In genomic region chr5:41778410-41778809, GRCh38 we compare ENCODE assay signal across 26 cellular contexts.
A peak's percentile ranks its signal among the peaks of the same experiment; 100 is the strongest.
DNase-seq lines count a peak whose midpoint lies in the region; ATAC-seq, FAIRE-seq and TF ChIP-seq lines count a peak whose summit lies in the region.
"Had no signal": no experiment of that assay in that cellular context is flagged by ENCODE, and none has a peak within 500 bp of the region (broad histone marks: within the 10 kb centered on the region; RNA-seq: fewer than 3 reads in every experiment).

No MANE protein-coding gene starts in this region.

- no peak overlapping the region for H3K27ac ChIP-seq in GM12878 (ENCODE audit: control insufficient read depth, insufficient read depth)
- H3K27ac ChIP-seq: BLaER1 had no signal

- no peaks in the 10 kb centered on the region for H3K9me3 Mint-ChIP-seq in activated T-cell treated with anti-CD3 and anti-CD28 coated beads, Interleukin-2, amount 50 U/mL, for 4 hours
- H3K9me3 Mint-ChIP-seq: CD14-positive monocyte; CD8-positive, alpha-beta memory T cell had no signal

- peaks cover 0 to 2% of the 10 kb centered on the region in 2 experiments; a peak in 1 of 4 replicates for H3K36me3 ChIP-seq in GM12878 (ENCODE audit: control insufficient read depth in 2 of 2, insufficient read depth in 2 of 2, low read length in 1 of 2)
- H3K36me3 ChIP-seq: BE2C had no signal

- no peak overlapping the region for H3K4me3 Mint-ChIP-seq in activated T-cell treated with anti-CD3 and anti-CD28 coated beads, Interleukin-2, amount 50 U/mL, for 4 hours
- H3K4me3 Mint-ChIP-seq: CD14-positive monocyte; CD4-positive, alpha-beta memory T cell; CD4-positive, CD25-positive, alpha-beta regulatory T cell; CD8-positive, alpha-beta memory T cell had no signal

- no peak for TF ChIP-seq EP300 in GM12878 (IDR thresholded peaks at IDR 0.05; ENCODE audit: borderline replicate concordance in 1 of 2, control insufficient read depth in 1 of 2, low read depth in 2 of 2, low read length in 2 of 2)

- no peaks in the 10 kb centered on the region for H3K9me3 ChIP-seq in GM12878 (replicated peaks; ENCODE audit: control insufficient read depth, insufficient read depth, low read length)
- H3K9me3 ChIP-seq: BE2C, BLaER1 had no signal

- SMC1A ChIA-PET in GM12878 (lab: Charles Lee; ENCODE audit: uncharacterized antibody, unreplicated experiment): interaction anchor here (1.0 to 2.1 kb wide), 6 partner anchors 8 to 31 kb away, joined by 3 to 9 read pairs (median 3); no protein-coding TSS in a partner anchor

- RAD21 ChIA-PET in GM12878 (lab: Charles Lee; ENCODE audit: unreplicated experiment): interaction anchor here (0.9 to 1.3 kb wide), 2 partner anchors 8 to 125 kb away, joined by 3 read pairs; partner anchors contain the start of gene RIMOC1

- intact Hi-C loops in GM12878 (cut with micrococcal nuclease; ENCODE audit: unreplicated experiment): no loop called here

- no TSS peak for BruUV-seq in GM12878 (replicated peaks; lab: Mats Ljungman, UMichigan)

- H3K27me3 Mint-ChIP-seq in activated T-cell treated with anti-CD3 and anti-CD28 coated beads, Interleukin-2, amount 50 U/mL, for 4 hours (ENCODE audit: low read depth): no peaks in the 10 kb centered on the region
- H3K27me3 Mint-ChIP-seq: CD4-positive, alpha-beta memory T cell; CD4-positive, CD25-positive, alpha-beta regulatory T cell; CD8-positive, alpha-beta memory T cell had no signal

- FAIRE-seq in H54 (lab: Jason Lieb, UNC): peak; percentile 52
- FAIRE-seq in GM12878 (lab: Jason Lieb, UNC): peak; percentile 85
- peak; percentile 5 for FAIRE-seq in urothelium cell line (lab: Jason Lieb, UNC)
- FAIRE-seq: A204.1, GM12891 had no signal

- no peak overlapping the region for H2AFZ ChIP-seq in GM12878 (ENCODE audit: control insufficient read depth, low read depth, low read length)

- no peaks in the 10 kb centered on the region for H3K4me1 Mint-ChIP-seq in activated T-cell treated with anti-CD3 and anti-CD28 coated beads, Interleukin-2, amount 50 U/mL, for 4 hours (ENCODE audit: low read depth)
- H3K4me1 Mint-ChIP-seq: CD14-positive monocyte had no signal

- no peaks in the 10 kb centered on the region for H4K20me1 ChIP-seq in GM12878 (ENCODE audit: control insufficient read depth, insufficient read depth)
- H4K20me1 ChIP-seq: BLaER1 had no signal

- no peaks in the 10 kb centered on the region for H3K27me3 ChIP-seq in GM12878 (replicated peaks in 1 of 2; ENCODE audit: control insufficient read depth in 2 of 2, insufficient read depth in 2 of 2, low read length in 1 of 2)
- H3K27me3 ChIP-seq: BE2C, BLaER1 had no signal

- in situ Hi-C loops in GM12878 (cut with MboI): no loop called here

- ATAC-seq in GM12878: no peak
- ATAC-seq in activated T-cell treated with anti-CD3 and anti-CD28 coated beads, Interleukin-2, amount 50 U/mL, for 4 hours: no peak
- no peak for ATAC-seq in GM21576 (IDR thresholded peaks at IDR 0.05; ENCODE audit: unreplicated experiment)

- 100% methylated on average over 3 of the region's 3 CpGs for WGBS in GM12878 (ENCODE audit: insufficient coverage, insufficient replicate concordance, low lambda C conversion rate, missing lambda C conversion rate)

- no peaks in the 10 kb centered on the region for H3K79me2 ChIP-seq in GM12878 (ENCODE audit: control insufficient read depth, insufficient read depth, low read length)

- no peak for TF ChIP-seq POLR2A in H54 (IDR thresholded peaks at IDR 0.05; ENCODE audit: low read depth, low read length)
- TF ChIP-seq POLR2A in GM12878 (IDR thresholded peaks at IDR 0.05; ENCODE audit: low read depth, low read length): no peak

- DNase-seq in H54 (ENCODE audit: insufficient read length, low spot score) (no peak), SK-N-DZ (ENCODE audit: low spot score) (peak; percentile 3), GM12878 (ENCODE audit: low read depth, low spot score) (no peak), urothelium cell line (ENCODE audit: low spot score) (no peak), midbrain (lab: John Stamatoyannopoulos, UW) (no peak)
- no peak for DNase-seq in activated T-cell treated with anti-CD3 and anti-CD28 coated beads, Interleukin-2, amount 50 U/mL, for 4 hours
- DNase-seq: 8988T; ACHN; BE2C; C1 segment of cervical spinal cord; CD4-positive, alpha-beta memory T cell; CD4-positive, CD25-positive, alpha-beta regulatory T cell; CD8-positive, alpha-beta memory T cell; COR-L47; DMS 273 treated with DMSO at 0.1 percent for 48 hours; DMS153; DMS53; DMS79; DND-41; EL; GDM1 had no signal

- no peak overlapping the region for H3K4me3 ChIP-seq in GM12878
- H3K4me3 ChIP-seq: BLaER1 had no signal

- no peaks in the 10 kb centered on the region for H3K4me1 ChIP-seq in GM12878 (ENCODE audit: control insufficient read depth, insufficient read depth, low read length)
- H3K4me1 ChIP-seq: BE2C, BLaER1 had no signal

- no peak for TF ChIP-seq CTCF in GM12878 (IDR thresholded peaks at IDR 0.05 in 2 of 3, conservative IDR thresholded peaks at IDR 0.05 in 1 of 3; ENCODE audit: control insufficient read depth in 2 of 3, extremely low read depth in 1 of 3, insufficient read depth in 1 of 3, low read depth in 3 of 3, low read length in 3 of 3)

- H3K36me3 Mint-ChIP-seq in activated T-cell treated with anti-CD3 and anti-CD28 coated beads, Interleukin-2, amount 50 U/mL, for 4 hours (ENCODE audit: insufficient read depth): peaks cover 24% of the 10 kb centered on the region

- POLR2A ChIA-PET in GM12878 (lab: Charles Lee): no interaction called here

- H3K4me2 ChIP-seq in GM12878 (ENCODE audit: control insufficient read depth, insufficient read depth): no peak overlapping the region
- H3K4me2 ChIP-seq: BLaER1 had no signal

- CTCF ChIA-PET in GM12878 (lab: Yijun Ruan, JAX): interaction anchor here (1.0 to 1.8 kb wide), 6 partner anchors 24 to 276 kb away, joined by 3 to 6 read pairs (median 4); no protein-coding TSS in a partner anchor

- H3K9ac ChIP-seq in GM12878 (ENCODE audit: control insufficient read depth, insufficient read depth, low read length): no peak overlapping the region
- H3K9ac ChIP-seq: BLaER1 had no signal

- no peak for TF ChIP-seq RAD21 in GM12878 (IDR thresholded peaks at IDR 0.05; ENCODE audit: insufficient read depth, low read depth, low read length)

TF ChIP-seq in GM12878, 131 proteins besides CTCF, POLR2A, EP300 and RAD21 (continues in another document):
- TF ChIP-seq KLF5 (IDR thresholded peaks at IDR 0.05; ENCODE audit: partially characterized antibody) (no peak), NBN (IDR thresholded peaks at IDR 0.05) (no peak), SKIL (IDR thresholded peaks at IDR 0.05; ENCODE audit: low read depth, poor library complexity, severe bottlenecking) (no peak), SIN3A (IDR thresholded peaks at IDR 0.05; ENCODE audit: low read depth, low read length) (no peak), SMARCA5 (IDR thresholded peaks at IDR 0.05) (no peak), CHD4 (IDR thresholded peaks at IDR 0.05) (no peak), NFYA (IDR thresholded peaks at IDR 0.05; ENCODE audit: borderline replicate concordance, low read depth, low read length) (no peak), PRDM15 (CRISPR knock-in tag; IDR thresholded peaks at IDR 0.05) (no peak), JUNB (IDR thresholded peaks at IDR 0.05) (no peak), BCL11A (IDR thresholded peaks at IDR 0.05; ENCODE audit: low read depth, low read length) (no peak), GABPA (IDR thresholded peaks at IDR 0.05; ENCODE audit: low read depth) (no peak), ATF3 (IDR thresholded peaks at IDR 0.05; ENCODE audit: borderline replicate concordance, extremely low read depth, low read depth, low read length) (no peak), FOXM1 (IDR thresholded peaks at IDR 0.05; ENCODE audit: low read depth, low read length) (no peak)
